In the genomic region with DNA sequence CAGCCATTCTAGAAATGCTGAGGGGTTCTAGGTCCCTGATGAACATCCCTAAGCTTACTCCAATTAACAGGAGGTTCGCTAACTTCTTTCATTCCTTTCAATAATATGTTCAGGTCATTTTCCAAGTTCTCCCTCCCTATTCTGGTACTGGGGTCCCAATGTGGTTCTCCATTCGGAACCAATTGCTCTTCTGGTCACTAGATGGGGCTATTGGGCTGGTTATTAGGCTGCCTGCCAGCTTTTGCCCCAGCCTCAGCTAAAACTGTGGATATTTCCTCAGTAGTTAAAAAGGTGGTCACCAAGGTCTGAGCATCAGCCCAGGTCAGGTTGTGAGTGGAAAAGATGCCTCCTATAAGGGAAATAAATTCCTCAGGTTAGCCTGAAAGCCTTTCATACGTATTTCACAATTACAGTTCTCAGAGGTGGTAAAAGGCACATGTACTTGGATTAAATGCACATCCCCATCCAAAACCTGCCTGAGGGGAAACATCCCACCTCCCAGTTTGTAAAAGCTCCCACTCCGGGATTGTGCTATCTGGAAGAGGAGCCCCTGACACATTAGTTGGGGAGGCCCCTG, we compare ENCODE assay signal across 9 cellular contexts.
DNase-seq lines count a peak whose midpoint lies in the region; ATAC-seq, FAIRE-seq and TF ChIP-seq lines count a peak whose summit lies in the region.
"Had no signal": no experiment of that assay in that cellular context is flagged by ENCODE, and none has a peak within 500 bp of the region (broad histone marks: within the 10 kb centered on the region; RNA-seq: fewer than 3 reads in every experiment).

No MANE protein-coding gene starts in this region.

- ATAC-seq in GM18511 (IDR thresholded peaks at IDR 0.05; ENCODE audit: unreplicated experiment) (peak; percentile 63), HG03064 (IDR thresholded peaks at IDR 0.05; ENCODE audit: low read depth, unreplicated experiment) (peak; percentile 47), omental fat pad (ENCODE audit: low FRiP score) (no peak)

- no peak for TF ChIP-seq POLR2A in Peyer's patch (IDR thresholded peaks at IDR 0.05)

- no peaks in the 10 kb centered on the region for H3K36me3 ChIP-seq in Peyer's patch
- no peaks in the 10 kb centered on the region for H3K36me3 ChIP-seq in small intestine (ENCODE audit: control insufficient read depth in 2 of 2, insufficient read depth in 2 of 2, low read length in 2 of 2)
- H3K36me3 ChIP-seq: thoracic aorta had no signal

- TF ChIP-seq CTCF in Peyer's patch (IDR thresholded peaks at IDR 0.05): peak in 4 of 6 experiments; percentile 31 to 68 (median 58)
- no peak for TF ChIP-seq CTCF in omental fat pad (IDR thresholded peaks at IDR 0.05)

- no peak for FAIRE-seq in small intestine (lab: Jason Lieb, UNC)

- H3K27ac ChIP-seq in Peyer's patch: no peak overlapping the region
- no peak overlapping the region for H3K27ac ChIP-seq in small intestine (ENCODE audit: low read depth in 1 of 2, low read length in 1 of 2)
- H3K27ac ChIP-seq: thoracic aorta had no signal

- 19 to 31% (median 31%) methylated on average over 4 of the region's 4 CpGs for WGBS in small intestine, 3 donors

- H3K9me3 ChIP-seq in Peyer's patch (no peaks in the 10 kb centered on the region), small intestine (ENCODE audit: control insufficient read depth, low read depth) (no peaks in the 10 kb centered on the region)
- H3K9me3 ChIP-seq: thoracic aorta had no signal

- H3K27me3 ChIP-seq in Peyer's patch: no peaks in the 10 kb centered on the region
- H3K27me3 ChIP-seq in small intestine (ENCODE audit: control insufficient read depth in 2 of 2, insufficient read depth in 2 of 2, low read length in 2 of 2): no peaks in the 10 kb centered on the region

- DNase-seq in Ammon's horn (ENCODE audit: low spot score) (peak; percentile 40), Peyer's patch (no peak), globus pallidus (ENCODE audit: low spot score) (peak; percentile 20), small intestine (peak; percentile 20), omental fat pad (ENCODE audit: low spot score) (no peak), cerebellum (ENCODE audit: low spot score) (no peak)

- H3K4me3 ChIP-seq in Peyer's patch: no peak overlapping the region
- no peak overlapping the region for H3K4me3 ChIP-seq in small intestine (ENCODE audit: low read depth in 1 of 2, low read length in 2 of 2)
- H3K4me3 ChIP-seq: thoracic aorta had no signal

- no peaks in the 10 kb centered on the region for H3K4me1 ChIP-seq in Peyer's patch
- no peaks in the 10 kb centered on the region for H3K4me1 ChIP-seq in small intestine (ENCODE audit: control insufficient read depth in 2 of 2, insufficient read depth in 1 of 2, low read depth in 1 of 2, low read length in 1 of 2)

Comparison
In these comparisons a context has a peak if more than half of its experiments do, and no peak if none do; other contexts are left out.
1. DNase-seq: peak in Ammon's horn (single experiment), globus pallidus (single experiment) and small intestine (single experiment); none in Peyer's patch (0 of 3), omental fat pad (single experiment) and cerebellum (single experiment).
2. CTCF ChIP-seq: peak in Peyer's patch (4 of 6); none in omental fat pad (0 of 3).